Comparison of ENCODE assay signal across 8 cellular contexts in genomic region chr4:102344520-102344954, GRCh38. TPM values are rescaled to one million over a fixed set of nuclear protein-coding genes. Genes with fewer than 3 reads are reported as not detected.
A peak's percentile ranks its signal among the peaks of the same experiment; 100 is the strongest.
DNase-seq lines count a peak whose midpoint lies in the region; ATAC-seq, FAIRE-seq and TF ChIP-seq lines count a peak whose summit lies in the region.

No MANE protein-coding gene starts in this region.

- no peaks in the 10 kb centered on the region for H3K9me3 ChIP-seq in colonic mucosa
- no peaks in the 10 kb centered on the region for H3K9me3 ChIP-seq in liver (ENCODE audit: control insufficient read depth in 4 of 4, low read length in 3 of 4)

- under 1% methylated on average over 48 of the region's 48 CpGs for WGBS in liver

- peaks cover 4% of the 10 kb centered on the region for H3K4me1 ChIP-seq in colonic mucosa
- peaks cover 0 to 20% (median 12%) of the 10 kb centered on the region in 4 donors for H3K4me1 ChIP-seq in liver (ENCODE audit: control insufficient read depth in 4 of 4, insufficient read depth in 4 of 4, low read length in 3 of 4)

- intact Hi-C loops in colonic mucosa (cut with DNase I): no loop called here

- no peaks in the 10 kb centered on the region for H3K36me3 ChIP-seq in colonic mucosa
- H3K36me3 ChIP-seq in liver (ENCODE audit: control insufficient read depth in 4 of 4, insufficient read depth in 3 of 4, low read depth in 1 of 4, low read length in 3 of 4): no peaks in the 10 kb centered on the region

- TF ChIP-seq CTCF in GM12873 (IDR thresholded peaks at IDR 0.05; ENCODE audit: insufficient read depth, low read depth, low read length, missing control alignments): peak; percentile 1
- no peak for TF ChIP-seq CTCF in LNCaP clone FGC (IDR thresholded peaks at IDR 0.05; ENCODE audit: control insufficient read depth, extremely low read depth, insufficient read depth)
- no peak for TF ChIP-seq CTCF in colonic mucosa (IDR thresholded peaks at IDR 0.05)
- TF ChIP-seq CTCF in liver (IDR thresholded peaks at IDR 0.05; ENCODE audit: low read depth, low read length, missing input control): no peak

- ATAC-seq in activated CD4-positive, CD25-positive, alpha-beta regulatory T cell treated with anti-CD3 and anti-CD28 coated beads, Interleukin-2, amount 50 U/mL, for 24 hours: peak; percentile 76 to 79

- peak overlapping the region; percentile 71 to 93 for H3K9ac ChIP-seq in colonic mucosa (ENCODE audit: low read depth in 2 of 2, low read length in 2 of 2)
- H3K9ac ChIP-seq in liver (ENCODE audit: low read depth in 1 of 2, low read length in 2 of 2): peak overlapping the region; percentile 91 to 93

- DNase-seq in H54 (ENCODE audit: insufficient read length, low spot score) (peak; percentile 29), LNCaP clone FGC (ENCODE audit: low read depth) (no peak), colonic mucosa (no peak)
- peak; percentile 57 to 61 for DNase-seq in stimulated activated CD4-positive, alpha-beta T cell treated with anti-CD3 and anti-CD28 coated beads, Interleukin-4, amount 100 ng/mL, for 48 hours (ENCODE audit: low read depth in 2 of 2)
- no peak for DNase-seq in central memory CD4-positive, alpha-beta T cell

- H3K27ac ChIP-seq in colonic mucosa: peak overlapping the region; percentile 77
- H3K27ac ChIP-seq in liver (ENCODE audit: low read depth in 1 of 2, low read length in 2 of 2): peak overlapping the region; percentile 95 to 96

- peak overlapping the region; percentile 61 for H3K4me3 ChIP-seq in LNCaP clone FGC (ENCODE audit: low read depth, low read length)
- H3K4me3 ChIP-seq in colonic mucosa: peak overlapping the region; percentile 64
- H3K4me3 ChIP-seq in liver (ENCODE audit: low read depth in 1 of 3, low read length in 3 of 3): peak overlapping the region; percentile 71 to 87 (median 84)

- peak; percentile 36; the same call in 1 of the 2 replicates for TF ChIP-seq POLR2A in H54 (IDR thresholded peaks at IDR 0.05; ENCODE audit: low read depth, low read length)

- no peak for FAIRE-seq in H54 (lab: Jason Lieb, UNC)

- H3K27me3 ChIP-seq in colonic mucosa (no peaks in the 10 kb centered on the region), liver (ENCODE audit: control insufficient read depth in 4 of 4, insufficient read depth in 4 of 4, low read length in 3 of 4) (no peaks in the 10 kb centered on the region)

- no peak for TF ChIP-seq RAD21 in liver (IDR thresholded peaks at IDR 0.05)

TF ChIP-seq in liver, 16 proteins besides CTCF, POLR2A, EP300 and RAD21:
- TF ChIP-seq HNF4A (conservative IDR thresholded peaks at IDR 0.05) (no peak), GABPA (IDR thresholded peaks at IDR 0.05 in 1 of 2, conservative IDR thresholded peaks at IDR 0.05 in 1 of 2) (no peak), REST (IDR thresholded peaks at IDR 0.05) (no peak), RXRA (IDR thresholded peaks at IDR 0.05) (no peak), ZBTB33 (IDR thresholded peaks at IDR 0.05) (no peak), ATF3 (IDR thresholded peaks at IDR 0.05) (no peak), TAF1 (conservative IDR thresholded peaks at IDR 0.05) (no peak), EGR1 (IDR thresholded peaks at IDR 0.05; ENCODE audit: low read depth in 2 of 2) (no peak), FOXA2 (IDR thresholded peaks at IDR 0.05) (no peak), SP1 (IDR thresholded peaks at IDR 0.05) (no peak), NR2F2 (IDR thresholded peaks at IDR 0.05) (no peak), HNF4G (IDR thresholded peaks at IDR 0.05) (no peak), FOXA1 (IDR thresholded peaks at IDR 0.05) (no peak), MAX (IDR thresholded peaks at IDR 0.05) (no peak), YY1 (IDR thresholded peaks at IDR 0.05) (no peak)

RNA-seq across cellular contexts. Expression of gene SLC39A8, which starts 0.7 kb away (rescaled TPM):
- total RNA-seq in colonic mucosa: 100 to 1,000 TPM in 1 of 2 donors, 10 to 100 TPM in 1; 75.4 to 104 TPM
- total RNA-seq in liver: 10 to 100 TPM; 30.3 to 50.5 TPM
- polyA plus RNA-seq in liver: 10 to 100 TPM; 14.6 to 14.9 TPM

Comparison
In these comparisons a context has a peak if more than half of its experiments do, and no peak if none do; other contexts are left out.
1. DNase-seq: peak in H54 (single experiment) and stimulated activated CD4-positive, alpha-beta T cell treated with anti-CD3 and anti-CD28 coated beads, Interleukin-4, amount 100 ng/mL, for 48 hours (2 of 2); none in LNCaP clone FGC (single experiment), colonic mucosa (single experiment) and central memory CD4-positive, alpha-beta T cell (single experiment).
2. Peak in every context shown above with its lines, with median percentiles within 50 percentile points of each other: H3K4me3 ChIP-seq.